ENCODE assay signal across 22 cellular contexts in the genomic region with DNA sequence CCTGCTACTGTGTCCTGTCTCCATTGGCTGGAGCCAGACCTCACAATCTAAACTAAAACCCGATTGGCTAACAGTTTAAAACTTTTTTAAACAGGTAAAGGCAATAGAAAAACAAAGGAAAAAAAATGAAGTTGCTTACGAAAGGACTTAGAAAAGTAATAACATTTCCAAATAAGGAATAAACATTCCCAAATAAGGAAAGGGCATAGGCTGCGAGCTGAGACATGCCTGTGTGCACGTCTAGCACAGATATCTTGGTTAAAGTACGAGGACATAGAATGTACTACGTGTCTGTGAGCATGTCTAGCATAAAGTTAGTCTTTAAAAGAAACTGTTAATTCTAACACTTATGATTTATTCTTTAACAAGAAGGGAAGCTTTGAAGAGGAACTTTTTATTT. TPM values are rescaled to one million over a fixed set of nuclear protein-coding genes. Genes with fewer than 3 reads are reported as not detected.
A peak's percentile ranks its signal among the peaks of the same experiment; 100 is the strongest.
DNase-seq lines count a peak whose midpoint lies in the region; ATAC-seq, FAIRE-seq and TF ChIP-seq lines count a peak whose summit lies in the region.
"Had no signal": no experiment of that assay in that cellular context is flagged by ENCODE, and none has a peak within 500 bp of the region (broad histone marks: within the 10 kb centered on the region; RNA-seq: fewer than 3 reads in every experiment).

No MANE protein-coding gene starts in this region.

- no peaks in the 10 kb centered on the region for H3K4me1 Mint-ChIP-seq in MCF 10A (ENCODE audit: insufficient read depth, unreplicated experiment)
- peaks cover 2% of the 10 kb centered on the region for H3K4me1 Mint-ChIP-seq in activated naive CD4-positive, alpha-beta T cell treated with anti-CD3 and anti-CD28 coated beads for 36 hours (ENCODE audit: low read depth)
- H3K4me1 Mint-ChIP-seq: B cell had no signal

- no peak for TF ChIP-seq POLR2A in breast epithelium (IDR thresholded peaks at IDR 0.05)
- TF ChIP-seq POLR2A in K562 (conservative IDR thresholded peaks at IDR 0.05): no peak

- peak overlapping the region; percentile 90 for H2AFZ ChIP-seq in K562 (ENCODE audit: low read depth, low read length)
- H2AFZ ChIP-seq: GM23248 had no signal

- H3K27me3 ChIP-seq in breast epithelium (no peaks in the 10 kb centered on the region), K562 (ENCODE audit: control insufficient read depth in 2 of 2, insufficient read depth in 2 of 2, low read length in 2 of 2) (peaks cover 4 to 11% of the 10 kb centered on the region in 2 experiments; a peak in 3 of 5 replicates)
- H3K27me3 ChIP-seq: BLaER1 had no signal

- no peaks in the 10 kb centered on the region for H3K27me3 Mint-ChIP-seq in MCF 10A (ENCODE audit: insufficient read depth, unreplicated experiment)
- no peaks in the 10 kb centered on the region for H3K27me3 Mint-ChIP-seq in activated naive CD4-positive, alpha-beta T cell treated with anti-CD3 and anti-CD28 coated beads for 36 hours (ENCODE audit: low read depth)
- H3K27me3 Mint-ChIP-seq: B cell had no signal

- DNase-seq in MCF 10A (ENCODE audit: unreplicated experiment) (peak; percentile 24), breast epithelium (ENCODE audit: low spot score in 2 of 2) (no peak), K562 (ENCODE audit: extremely low read depth in 1 of 4, low spot score in 3 of 4) (no peak), epithelial cell of esophagus (ENCODE audit: low read depth) (peak; percentile 41)
- no peak for DNase-seq in stimulated activated CD4-positive, alpha-beta T cell treated with anti-CD3 and anti-CD28 coated beads, Interleukin-4, amount 100 ng/mL, for 4 hours
- no peak for DNase-seq in activated naive CD4-positive, alpha-beta T cell treated with anti-CD3 and anti-CD28 coated beads for 36 hours
- DNase-seq: Caco-2; CD4-positive, CD25-positive, alpha-beta regulatory T cell; CD8-positive, alpha-beta T cell; DMS153; DND-41; GM23248 had no signal

- BruUV-seq in MCF 10A (replicated peaks; lab: Mats Ljungman, UMichigan) (no TSS peak), K562 (replicated peaks; lab: Mats Ljungman, UMichigan) (no TSS peak)

- H3K4me2 ChIP-seq in K562 (ENCODE audit: insufficient read depth, low read length): no peak overlapping the region
- H3K4me2 ChIP-seq: BLaER1 had no signal

- in situ Hi-C loops in K562 (cut with MboI): no loop called here

- H3K4me3 ChIP-seq in breast epithelium: no peak overlapping the region
- H3K4me3 ChIP-seq in K562: no peak overlapping the region
- H3K4me3 ChIP-seq in epithelial cell of esophagus (ENCODE audit: low read length): no peak overlapping the region
- H3K4me3 ChIP-seq: BLaER1, GM23248 had no signal

- CTCF ChIA-PET in MCF 10A (lab: Yijun Ruan, JAX): no interaction called here
- CTCF ChIA-PET in K562 (lab: Yijun Ruan, JAX; ENCODE audit: low intra/inter-chr PET ratio): no interaction called here
- CTCF ChIA-PET in activated naive CD4-positive, alpha-beta T cell treated with anti-CD3 and anti-CD28 coated beads for 36 hours (lab: Charles Lee): no interaction called here

- FAIRE-seq in K562 (lab: Jason Lieb, UNC): no peak
- FAIRE-seq: GM12892, GM19239, H1 had no signal

- H3K9ac ChIP-seq in K562 (ENCODE audit: insufficient read depth in 1 of 2, low read depth in 2 of 2, low read length in 2 of 2): no peak overlapping the region
- H3K9ac ChIP-seq: BLaER1, GM23248 had no signal

- intact Hi-C loops in MCF 10A (cut with micrococcal nuclease): no loop called here
- intact Hi-C loops in breast epithelium (cut with DNase I; ENCODE audit: low total_unique reads): no loop called here
- intact Hi-C loops in K562 (cut with micrococcal nuclease): no loop called here
- intact Hi-C loops in activated naive CD4-positive, alpha-beta T cell treated with anti-CD3 and anti-CD28 coated beads for 36 hours (cut with micrococcal nuclease): no loop called here

- no peaks in the 10 kb centered on the region for H4K20me1 ChIP-seq in K562 (replicated peaks; ENCODE audit: control insufficient read depth, insufficient read depth, low read length)
- H4K20me1 ChIP-seq: BLaER1 had no signal

- H3K27ac Mint-ChIP-seq in MCF 10A (ENCODE audit: low read depth, unreplicated experiment): no peak overlapping the region
- H3K27ac Mint-ChIP-seq in activated naive CD4-positive, alpha-beta T cell treated with anti-CD3 and anti-CD28 coated beads for 36 hours: no peak overlapping the region
- H3K27ac Mint-ChIP-seq: B cell, H9 had no signal

- H3K36me3 ChIP-seq in breast epithelium: no peaks in the 10 kb centered on the region
- H3K36me3 ChIP-seq in K562 (ENCODE audit: control insufficient read depth, insufficient read depth, low read length): no peaks in the 10 kb centered on the region
- H3K36me3 ChIP-seq: BLaER1 had no signal

- no peak for TF ChIP-seq RAD21 in K562 (CRISPR knock-in tag; conservative IDR thresholded peaks at IDR 0.05 in 1 of 2, IDR thresholded peaks at IDR 0.05 in 1 of 2)

- H3K4me3 Mint-ChIP-seq in MCF 10A (ENCODE audit: unreplicated experiment): no peak overlapping the region
- no peak overlapping the region for H3K4me3 Mint-ChIP-seq in activated naive CD4-positive, alpha-beta T cell treated with anti-CD3 and anti-CD28 coated beads for 36 hours
- H3K4me3 Mint-ChIP-seq: B cell; CD4-positive, CD25-positive, alpha-beta regulatory T cell; CD8-positive, alpha-beta T cell; H9 had no signal

- no peak for TF ChIP-seq EP300 in K562 (IDR thresholded peaks at IDR 0.05; ENCODE audit: low read length)

- POLR2A ChIA-PET in MCF 10A (lab: Yijun Ruan, JAX) (interaction anchor here (0.7 to 1.6 kb wide), 2 partner anchors 9 to 15 kb away, joined by 3 to 10 read pairs; partner anchors contain the start of gene FAM120A), K562 (lab: Yijun Ruan, JAX) (interaction anchor here (1.5 kb wide), 1 partner anchor 10 kb away, joined by 5 read pairs; no protein-coding TSS in a partner anchor)

- no peak for TF ChIP-seq CTCF in MCF 10A (IDR thresholded peaks at IDR 0.05; ENCODE audit: unreplicated experiment)
- TF ChIP-seq CTCF in breast epithelium (IDR thresholded peaks at IDR 0.05): no peak
- TF ChIP-seq CTCF in K562 (IDR thresholded peaks at IDR 0.05 in 2 of 3, conservative IDR thresholded peaks at IDR 0.05 in 1 of 3; ENCODE audit: insufficient read depth in 2 of 3, low read depth in 1 of 3, low read length in 3 of 3): no peak
- TF ChIP-seq CTCF in epithelial cell of esophagus (IDR thresholded peaks at IDR 0.05; ENCODE audit: insufficient read depth, low read depth, low read length, missing control alignments): no peak

- WGBS in K562 (ENCODE audit: insufficient coverage, low coverage, missing lambda C conversion rate): 22% methylated on average over 6 of the region's 6 CpGs

- no peaks in the 10 kb centered on the region for H3K9me3 ChIP-seq in breast epithelium
- no peaks in the 10 kb centered on the region for H3K9me3 ChIP-seq in K562 (replicated peaks; ENCODE audit: control insufficient read depth, insufficient read depth, low read depth, low read length)
- H3K9me3 ChIP-seq: BLaER1, Caco-2 had no signal

- H3K9me1 ChIP-seq in K562 (ENCODE audit: control insufficient read depth, insufficient read depth, low read length): no peaks in the 10 kb centered on the region

- H3K4me1 ChIP-seq in breast epithelium: no peaks in the 10 kb centered on the region
- peaks cover 0 to 8% of the 10 kb centered on the region in 2 experiments; a peak in 1 of 5 replicates for H3K4me1 ChIP-seq in K562 (replicated peaks in 1 of 2; ENCODE audit: control insufficient read depth in 2 of 2, insufficient read depth in 2 of 2, low read length in 2 of 2)

- H3K36me3 Mint-ChIP-seq in MCF 10A (ENCODE audit: insufficient read depth, unreplicated experiment): no peaks in the 10 kb centered on the region
- no peaks in the 10 kb centered on the region for H3K36me3 Mint-ChIP-seq in activated naive CD4-positive, alpha-beta T cell treated with anti-CD3 and anti-CD28 coated beads for 36 hours (ENCODE audit: low read depth)

- ATAC-seq in K562 (no peak), HG03520 (IDR thresholded peaks at IDR 0.05; ENCODE audit: unreplicated experiment) (no peak)
- ATAC-seq: CD8-positive, alpha-beta T cell; HCT116 had no signal

- peaks cover 6% of the 10 kb centered on the region for H3K9me3 Mint-ChIP-seq in MCF 10A (ENCODE audit: unreplicated experiment)
- no peaks in the 10 kb centered on the region for H3K9me3 Mint-ChIP-seq in activated naive CD4-positive, alpha-beta T cell treated with anti-CD3 and anti-CD28 coated beads for 36 hours
- H3K9me3 Mint-ChIP-seq: CD4-positive, CD25-positive, alpha-beta regulatory T cell; CD8-positive, alpha-beta T cell; H9 had no signal

- H3K27ac ChIP-seq in breast epithelium (no peak overlapping the region), K562 (ENCODE audit: extremely low read depth, low read depth, low read length) (no peak overlapping the region)
- H3K27ac ChIP-seq: 22Rv1, BLaER1, C4-2B, GM23248 had no signal

- H3K79me2 ChIP-seq in K562 (ENCODE audit: control insufficient read depth, insufficient read depth, low read length): no peaks in the 10 kb centered on the region

RNA-seq across cellular contexts. Expression of gene FAM120A, which starts 15.3 kb away (rescaled TPM):
- total RNA-seq in MCF 10A (2022) (152 and 162 TPM in 2 replicates), breast epithelium (100 to 1,000 TPM in 1 of 3 donors, 10 to 100 TPM in 2; 71.0 to 103 (median 89.6) TPM), K562 (2014; rRNA removed) (42.2 and 56.2 TPM in 2 replicates), K562 (2014; rRNA removed; fragmentation: Illumina TruSeq; extraction: Trizol) (38.9 and 41.0 TPM in 2 replicates), K562 (2015; rRNA removed; fragmentation: Illumina TruSeq; extraction: Trizol) (59.5 and 62.1 TPM in 2 replicates), K562 (2021) (71.0 and 72.6 TPM in 2 replicates)
- total RNA-seq in K562 (2011; cell fraction: chromatin; rRNA removed; ENCODE audit: low replicate concordance): 111 and 132 TPM in 2 replicates
- 71.4 and 76.6 TPM in 2 replicates for total RNA-seq in K562 (2011; cell fraction: nucleolus; rRNA removed)
- 75.8 and 80.5 TPM in 2 replicates for total RNA-seq in K562 (2011; cell fraction: nucleoplasm; rRNA removed)
- polyA plus RNA-seq in K562 (2011; rRNA removed) (50.4 and 52.3 TPM in 2 replicates), K562 (2014; fragmentation: Illumina TruSeq; extraction: Trizol) (60.3 and 69.6 TPM in 2 replicates), K562 (2014; fragmentation: Nextera tagmentation; extraction: Ambion mirVana) (10 to 100 TPM in 1 of 2 experiments, 1 to 10 TPM in 1; 8.7 to 10.3 TPM), K562 (2014; rRNA removed) (34.4 and 47.6 TPM in 2 replicates)
- 34.5 and 41.7 TPM in 2 replicates for polyA plus RNA-seq in K562 (2011; cell fraction: cytosol; rRNA removed)
- polyA plus RNA-seq in K562 (2011; cell fraction: nucleus; rRNA removed): 56.2 and 77.0 TPM in 2 replicates
- polyA plus RNA-seq in K562 (2012): 40.3 and 51.8 TPM in 2 replicates
- 105 and 107 TPM in 2 replicates for polyA minus RNA-seq in K562 (2011; rRNA and poly(A)+ RNA removed)
- polyA minus RNA-seq in K562 (2011; cell fraction: cytosol; rRNA and poly(A)+ RNA removed): 89.4 and 94.9 TPM in 2 replicates
- polyA minus RNA-seq in K562 (2011; cell fraction: nucleus; rRNA and poly(A)+ RNA removed): 102 and 127 TPM in 2 replicates
- total RNA-seq in activated naive CD4-positive, alpha-beta T cell treated with anti-CD3 and anti-CD28 coated beads for 36 hours: 100 to 1,000 TPM; 112 to 116 TPM

RNA-seq across cellular contexts. Expression of gene FAM120AOS, which starts 17.2 kb away (rescaled TPM):
- total RNA-seq in MCF 10A (2022) (47.4 and 50.1 TPM in 2 replicates), breast epithelium (10 to 100 TPM; 60.3 to 70.4 (median 62.9) TPM), K562 (2014; rRNA removed) (41.4 and 44.4 TPM in 2 replicates), K562 (2014; rRNA removed; fragmentation: Illumina TruSeq; extraction: Trizol) (39.3 and 42.7 TPM in 2 replicates), K562 (2015; rRNA removed; fragmentation: Illumina TruSeq; extraction: Trizol) (41.7 and 44.3 TPM in 2 replicates), K562 (2021) (39.6 and 43.5 TPM in 2 replicates)
- 28.9 and 38.7 TPM in 2 replicates for total RNA-seq in K562 (2011; cell fraction: chromatin; rRNA removed; ENCODE audit: low replicate concordance)
- total RNA-seq in K562 (2011; cell fraction: nucleolus; rRNA removed): 29.7 and 37.4 TPM in 2 replicates
- total RNA-seq in K562 (2011; cell fraction: nucleoplasm; rRNA removed): 28.1 and 29.3 TPM in 2 replicates
- polyA plus RNA-seq in K562 (2011; rRNA removed) (29.6 and 46.1 TPM in 2 replicates), K562 (2014; fragmentation: Illumina TruSeq; extraction: Trizol) (40.5 and 53.4 TPM in 2 replicates), K562 (2014; fragmentation: Nextera tagmentation; extraction: Ambion mirVana) (10 to 100 TPM; 18.8 to 19.4 TPM), K562 (2014; rRNA removed) (39.3 and 41.5 TPM in 2 replicates)
- polyA plus RNA-seq in K562 (2011; cell fraction: cytosol; rRNA removed): 23.3 and 30.5 TPM in 2 replicates
- 19.8 and 21.6 TPM in 2 replicates for polyA plus RNA-seq in K562 (2011; cell fraction: nucleus; rRNA removed)
- 35.5 and 37.7 TPM in 2 replicates for polyA plus RNA-seq in K562 (2012)
- 30.7 and 32.0 TPM in 2 replicates for polyA minus RNA-seq in K562 (2011; rRNA and poly(A)+ RNA removed)
- polyA minus RNA-seq in K562 (2011; cell fraction: cytosol; rRNA and poly(A)+ RNA removed): 10.5 and 19.3 TPM in 2 replicates
- 16.7 and 21.9 TPM in 2 replicates for polyA minus RNA-seq in K562 (2011; cell fraction: nucleus; rRNA and poly(A)+ RNA removed)
- total RNA-seq in activated naive CD4-positive, alpha-beta T cell treated with anti-CD3 and anti-CD28 coated beads for 36 hours: 10 to 100 TPM; 25.5 to 26.0 TPM

Comparison
In these comparisons a context has a peak if more than half of its experiments do, and no peak if none do; other contexts are left out.
1. DNase-seq: peak in MCF 10A (single experiment) and epithelial cell of esophagus (single experiment); none in breast epithelium (0 of 2), K562 (0 of 4), stimulated activated CD4-positive, alpha-beta T cell treated with anti-CD3 and anti-CD28 coated beads, Interleukin-4, amount 100 ng/mL, for 4 hours (0 of 2) and activated naive CD4-positive, alpha-beta T cell treated with anti-CD3 and anti-CD28 coated beads for 36 hours (single experiment).